Comparison of ENCODE assay signal across 9 cellular contexts in the genomic region with DNA sequence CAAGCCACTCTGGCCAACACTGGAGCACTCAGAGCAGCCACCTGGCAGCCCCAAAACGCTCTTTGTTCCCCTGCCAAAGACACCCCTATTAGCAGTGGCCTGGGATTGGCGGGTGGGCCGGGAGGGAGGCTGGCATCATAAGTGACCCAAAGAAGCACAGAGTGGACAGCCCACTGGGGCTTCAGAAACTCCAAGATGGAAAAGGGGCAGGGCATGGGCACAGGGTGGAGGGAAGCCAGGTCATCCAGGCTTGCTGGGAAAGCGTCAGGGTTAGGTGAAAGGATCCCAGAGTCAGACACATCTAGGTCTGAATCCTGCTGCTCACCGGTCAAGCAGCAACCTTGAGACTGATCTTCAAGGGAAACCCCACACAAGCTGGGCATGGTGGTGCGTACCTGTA. TPM values are rescaled to one million over a fixed set of nuclear protein-coding genes. Genes with fewer than 3 reads are reported as not detected.
A peak's percentile ranks its signal among the peaks of the same experiment; 100 is the strongest.
DNase-seq lines count a peak whose midpoint lies in the region; ATAC-seq and TF ChIP-seq lines count a peak whose summit lies in the region.
"Had no signal": no experiment of that assay in that cellular context is flagged by ENCODE, and none has a peak within 500 bp of the region (broad histone marks: within the 10 kb centered on the region; RNA-seq: fewer than 3 reads in every experiment).

No MANE protein-coding gene starts in this region.

- H3K27ac ChIP-seq in 22Rv1 (peak overlapping the region; percentile 79), dorsolateral prefrontal cortex (peak overlapping the region; percentile 67 to 100 (median 97))

- intact Hi-C loops in dorsolateral prefrontal cortex (cut with DNase I) = no loop called here

- no peaks in the 10 kb centered on the region for H3K27me3 Mint-ChIP-seq in naive B cell

- peak overlapping the region in 40 of 59 donors; percentile 2 to 53 (median 30) for H3K4me3 ChIP-seq in dorsolateral prefrontal cortex
- H3K4me3 ChIP-seq: MG63 had no signal

- TF ChIP-seq CTCF in 22Rv1 (IDR thresholded peaks at IDR 0.05) = no peak
- TF ChIP-seq CTCF in dorsolateral prefrontal cortex (IDR thresholded peaks at IDR 0.05 in 54 of 56, conservative IDR thresholded peaks at IDR 0.05 in 2 of 56; ENCODE audit: low read depth in 1 of 56, partially characterized antibody in 56 of 56) = no peak

- H3K36me3 Mint-ChIP-seq in naive B cell = peaks cover 0 to 9% of the 10 kb centered on the region in 2 donors

- peak overlapping the region in 1 of 8 donors; percentile 40 for H3K4me3 Mint-ChIP-seq in naive B cell

- H3K27ac Mint-ChIP-seq in naive B cell = peak overlapping the region in 4 of 6 donors; percentile 44 to 90 (median 70)

- H3K27me3 ChIP-seq in dorsolateral prefrontal cortex = no peaks in the 10 kb centered on the region
- H3K27me3 ChIP-seq: MG63 had no signal

- H3K4me1 Mint-ChIP-seq in naive B cell = peaks cover 62 to 94% (median 78%) of the 10 kb centered on the region in 3 donors

- DNase-seq in NCI-H69 (lab: John Stamatoyannopoulos, UW) (peak; percentile 63), dorsolateral prefrontal cortex (no peak), naive B cell (no peak), GM19240 (ENCODE audit: insufficient read length, low spot score) (no peak), hippocampal formation (lab: John Stamatoyannopoulos, UW) (no peak), EL (no peak), NCI-H510A (lab: John Stamatoyannopoulos, UW) (no peak)

- no peak for ATAC-seq in naive B cell (ENCODE audit: low read depth in 2 of 2)

- peaks cover 0 to 2% (median 0%) of the 10 kb centered on the region in 7 donors for H3K9me3 Mint-ChIP-seq in naive B cell

RNA-seq across cellular contexts. Expression of a gene that starts 14.8 kb away (rescaled TPM):
- 100 to 1,000 TPM in 117 of 120 experiments, 10 to 100 TPM in 3; 73.1 to 300 (median 141) TPM for total RNA-seq in dorsolateral prefrontal cortex
- 10 to 100 TPM; 12.3 to 36.9 (median 21.6) TPM for polyA plus RNA-seq in naive B cell (ENCODE audit: low read depth in 6 of 6)

RNA-seq across cellular contexts. Expression of a gene that starts 28.3 kb away (rescaled TPM):
- 10 to 100 TPM; 23.7 to 41.9 (median 31.9) TPM for total RNA-seq in dorsolateral prefrontal cortex
- polyA plus RNA-seq in naive B cell (ENCODE audit: low read depth in 6 of 6) = 10 to 100 TPM; 46.3 to 78.7 (median 54.2) TPM

RNA-seq across cellular contexts. Expression of a gene that starts 35.4 kb away (rescaled TPM):
- 10 to 100 TPM in 5 of 120 experiments, 1 to 10 TPM in 115; 1.2 to 13.2 (median 5.0) TPM for total RNA-seq in dorsolateral prefrontal cortex
- 1 to 10 TPM in 1 of 6 donors, under 1 TPM in 1, not detected in 4; 0.73 to 1.0 TPM for polyA plus RNA-seq in naive B cell (ENCODE audit: low read depth in 6 of 6)

RNA-seq across cellular contexts. Expression of a gene that starts 49.1 kb away (rescaled TPM):
- total RNA-seq in dorsolateral prefrontal cortex = 10 to 100 TPM; 13.2 to 58.0 (median 23.6) TPM
- 10 to 100 TPM; 19.7 to 36.6 (median 25.0) TPM for polyA plus RNA-seq in naive B cell (ENCODE audit: low read depth in 6 of 6)
